In genomic region chr14:45072121-45072520, GRCh38 we compare ENCODE assay signal across 29 cellular contexts.
"Had no signal": no experiment of that assay in that cellular context is flagged by ENCODE, and none has a peak within 500 bp of the region (broad histone marks: within the 10 kb centered on the region; RNA-seq: fewer than 3 reads in every experiment).

No MANE protein-coding gene starts in this region.

- H3K4me1 ChIP-seq: neural progenitor cell, parathyroid adenoma, psoas muscle, right lobe of liver, spleen, stomach, thyroid gland, tibial nerve, upper lobe of left lung, vagina had no signal

- H3K4me3 ChIP-seq: neural progenitor cell, ovary, psoas muscle, right lobe of liver, skin epidermis, smooth muscle cell, spleen, stomach, thoracic aorta, thyroid gland, tibial nerve, upper lobe of left lung, vagina had no signal

- H3K27ac Mint-ChIP-seq: naive thymus-derived CD8-positive, alpha-beta T cell; natural killer cell treated with Interleukin-12 subunit alpha and Interleukin-12 subunit beta and Interleukin-15 and Interleukin-18, amount 100 ng/mL, for 72 hours; neural progenitor cell; progenitor cell of endocrine pancreas; stimulated activated effector memory CD8-positive, alpha-beta T cell treated with anti-CD3 and anti-CD28 coated beads, Interleukin-12 subunit alpha, Interleukin-12 subunit beta, amount 100 ng/mL, for 72 hours; stimulated activated naive B cell treated with anti-CD40 and anti-IgM and Interleukin-4, amounts not matched to agents 10 μg/mL and 1 μg/mL and 100 μg/mL, for 72 hours; stimulated activated naive CD8-positive, alpha-beta T cell treated with anti-CD3 and anti-CD28 coated beads, Interleukin-15, Interleukin-2, amounts not matched to agents 100 ng/mL and 50 ng/mL, for 24 hours had no signal

- H3K4me3 Mint-ChIP-seq: naive thymus-derived CD8-positive, alpha-beta T cell; natural killer cell treated with Interleukin-12 subunit alpha and Interleukin-12 subunit beta and Interleukin-15 and Interleukin-18, amount 100 ng/mL, for 72 hours; neural progenitor cell; stimulated activated effector memory CD8-positive, alpha-beta T cell treated with anti-CD3 and anti-CD28 coated beads, Interleukin-12 subunit alpha, Interleukin-12 subunit beta, amount 100 ng/mL, for 72 hours; stimulated activated naive B cell treated with anti-CD40 and anti-IgM and Interleukin-4, amounts not matched to agents 10 μg/mL and 1 μg/mL and 100 μg/mL, for 72 hours; stimulated activated naive CD8-positive, alpha-beta T cell treated with anti-CD3 and anti-CD28 coated beads, Interleukin-15, Interleukin-2, amounts not matched to agents 100 ng/mL and 50 ng/mL, for 24 hours had no signal

- DNase-seq: naive thymus-derived CD8-positive, alpha-beta T cell; occipital lobe; ovary; posterior cingulate gyrus; psoas muscle; right cardiac atrium; right lobe of liver; spleen; stimulated activated CD4-positive, alpha-beta T cell treated with anti-CD3 and anti-CD28 coated beads, Interleukin-12 subunit alpha, Interleukin-12 subunit beta, amount 100 ng/mL, for 4 hours; stimulated activated CD4-positive, alpha-beta T cell treated with anti-CD3 and anti-CD28 coated beads, Interleukin-1b, Interleukin-23, amount 100 ng/mL, for 48 hours; stimulated activated CD4-positive, alpha-beta T cell treated with anti-CD3 and anti-CD28 coated beads, Interleukin-4, amount 100 ng/mL, for 1 hour; stimulated activated CD4-positive, alpha-beta T cell treated with anti-CD3 and anti-CD28 coated beads, Interleukin-4, amount 100 ng/mL, for 4 hours; stimulated activated naive B cell treated with anti-CD40 and anti-IgM and Interleukin-4, amounts not matched to agents 10 μg/mL and 1 μg/mL and 100 μg/mL, for 72 hours; stimulated activated naive CD4-positive, alpha-beta T cell treated with Interleukin-2 at 50 U/mL for 16 hours; stomach; thyroid gland; trophoblast cell; upper lobe of left lung had no signal

- H3K36me3 Mint-ChIP-seq: natural killer cell treated with Interleukin-12 subunit alpha and Interleukin-12 subunit beta and Interleukin-15 and Interleukin-18, amount 100 ng/mL, for 72 hours had no signal

- H3K9ac ChIP-seq: neural progenitor cell, parathyroid adenoma had no signal

- H3K4me1 Mint-ChIP-seq: naive thymus-derived CD8-positive, alpha-beta T cell; neural progenitor cell; stimulated activated effector memory CD8-positive, alpha-beta T cell treated with anti-CD3 and anti-CD28 coated beads, Interleukin-12 subunit alpha, Interleukin-12 subunit beta, amount 100 ng/mL, for 72 hours had no signal

- H3K27me3 ChIP-seq: neural progenitor cell, ovary, right lobe of liver, spleen, stomach, thyroid gland, tibial nerve, upper lobe of left lung, vagina had no signal

- H3K27ac ChIP-seq: neural progenitor cell, ovary, parathyroid adenoma, psoas muscle, right lobe of liver, skin epidermis, spleen, stomach, thoracic aorta, thyroid gland, tibial nerve, upper lobe of left lung, vagina had no signal

- H3K36me3 ChIP-seq: ovary, thoracic aorta, vagina had no signal

- H3K27me3 Mint-ChIP-seq: naive thymus-derived CD8-positive, alpha-beta T cell; natural killer cell treated with Interleukin-12 subunit alpha and Interleukin-12 subunit beta and Interleukin-15 and Interleukin-18, amount 100 ng/mL, for 72 hours; progenitor cell of endocrine pancreas; stimulated activated naive B cell treated with anti-CD40 and anti-IgM and Interleukin-4, amounts not matched to agents 10 μg/mL and 1 μg/mL and 100 μg/mL, for 72 hours; stimulated activated naive CD8-positive, alpha-beta T cell treated with anti-CD3 and anti-CD28 coated beads, Interleukin-15, Interleukin-2, amounts not matched to agents 100 ng/mL and 50 ng/mL, for 24 hours had no signal

- H3K9me3 Mint-ChIP-seq: naive thymus-derived CD8-positive, alpha-beta T cell; natural killer cell treated with Interleukin-12 subunit alpha and Interleukin-12 subunit beta and Interleukin-15 and Interleukin-18, amount 100 ng/mL, for 72 hours; neural progenitor cell; stimulated activated effector memory CD8-positive, alpha-beta T cell treated with anti-CD3 and anti-CD28 coated beads, Interleukin-12 subunit alpha, Interleukin-12 subunit beta, amount 100 ng/mL, for 72 hours; stimulated activated naive B cell treated with anti-CD40 and anti-IgM and Interleukin-4, amounts not matched to agents 10 μg/mL and 1 μg/mL and 100 μg/mL, for 72 hours; stimulated activated naive CD8-positive, alpha-beta T cell treated with anti-CD3 and anti-CD28 coated beads, Interleukin-15, Interleukin-2, amounts not matched to agents 100 ng/mL and 50 ng/mL, for 24 hours had no signal

- H3K9me3 ChIP-seq: ovary, psoas muscle, right lobe of liver, spleen, stomach, thoracic aorta, thyroid gland, tibial nerve, upper lobe of left lung, vagina had no signal
